14 cellular contexts compared by ENCODE assay signal in the genomic region with DNA sequence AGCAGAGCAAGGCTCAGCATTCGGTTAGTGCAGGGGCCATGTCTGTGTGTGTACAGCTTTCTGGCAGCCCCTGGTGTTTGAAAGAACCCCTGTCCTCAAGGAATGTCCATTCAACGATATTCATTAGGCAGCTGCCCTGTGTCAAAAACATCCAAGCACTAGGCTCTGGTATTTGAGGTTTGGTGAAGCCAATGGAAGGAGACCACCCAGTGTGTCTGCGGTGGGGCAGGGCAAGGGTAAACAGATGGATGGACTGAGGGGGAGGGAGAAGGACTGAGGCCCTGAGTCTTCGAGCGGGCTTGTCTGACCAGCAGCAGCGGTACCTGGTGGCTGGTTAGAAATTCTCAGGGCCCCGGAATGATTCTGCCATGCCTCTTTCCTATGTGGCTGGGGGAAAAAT.
DNase-seq lines count a peak whose midpoint lies in the region; TF ChIP-seq lines count a peak whose summit lies in the region.
"Had no signal": no experiment of that assay in that cellular context is flagged by ENCODE, and none has a peak within 500 bp of the region (broad histone marks: within the 10 kb centered on the region; RNA-seq: fewer than 3 reads in every experiment).

No MANE protein-coding gene starts in this region.

- H2AK5ac ChIP-seq in mesendoderm (ENCODE audit: low read length) = peak overlapping the region; percentile 15

- no peak overlapping the region for H3K9ac ChIP-seq in mesendoderm (ENCODE audit: low read length)

- H3K79me2 ChIP-seq in mesendoderm (ENCODE audit: control insufficient read depth, insufficient read depth, low read length) = no peaks in the 10 kb centered on the region
- no peaks in the 10 kb centered on the region for H3K79me2 ChIP-seq in osteoblast (ENCODE audit: insufficient read depth, low read length)

- H3K23ac ChIP-seq in mesendoderm (ENCODE audit: low read length) = no peak overlapping the region

- no peaks in the 10 kb centered on the region for H4K20me1 ChIP-seq in osteoblast (ENCODE audit: insufficient read depth, low read length)

- no peak overlapping the region for H2BK120ac ChIP-seq in mesendoderm (ENCODE audit: low read depth, low read length)

- H3K18ac ChIP-seq in mesendoderm (ENCODE audit: low read length) = no peak overlapping the region

- no peaks in the 10 kb centered on the region for H3K79me1 ChIP-seq in mesendoderm (ENCODE audit: low read length)

- H2AFZ ChIP-seq in osteoblast (ENCODE audit: low read length) = no peak overlapping the region
- H2AFZ ChIP-seq: GM23338 had no signal

- H2BK15ac ChIP-seq in mesendoderm (replicated peaks; ENCODE audit: low read depth) = no peak overlapping the region

- DNase-seq in SJCRH30 (peak; percentile 58 to 61), dorsolateral prefrontal cortex (no peak), mesendoderm (no peak), iPS-NIHi11 (ENCODE audit: low spot score) (no peak), middle frontal gyrus (ENCODE audit: extremely low spot score, low spot score) (no peak), osteoblast (ENCODE audit: insufficient read length, low spot score, missing footprints) (no peak)
- DNase-seq: AML-193; CD4-positive, alpha-beta memory T cell; DMS153; DMS79; GF-D8; H7; HFFc6 had no signal

- H3K27ac ChIP-seq in SJCRH30 (no peak overlapping the region), dorsolateral prefrontal cortex (peak overlapping the region in 32 of 59 donors; percentile 7 to 87 (median 63)), mesendoderm (ENCODE audit: low read depth, low read length) (no peak overlapping the region), osteoblast (ENCODE audit: low read depth, low read length) (no peak overlapping the region)

- H3K4me1 ChIP-seq in SJCRH30 = peaks cover 2% of the 10 kb centered on the region; the same call in 1 of the 2 replicates
- H3K4me1 ChIP-seq in mesendoderm (ENCODE audit: control insufficient read depth, low read depth, low read length) = peaks cover 9% of the 10 kb centered on the region
- no peaks in the 10 kb centered on the region for H3K4me1 ChIP-seq in osteoblast (ENCODE audit: insufficient read depth, low read length)

- H2BK5ac ChIP-seq in mesendoderm (ENCODE audit: low read length) = no peak overlapping the region

- H3K27me3 ChIP-seq in SJCRH30 = 0 out of 2 replicates have a peak, but pooled peaks cover 7% of the 10 kb centered on the region
- no peaks in the 10 kb centered on the region for H3K27me3 ChIP-seq in dorsolateral prefrontal cortex
- no peaks in the 10 kb centered on the region for H3K27me3 ChIP-seq in mesendoderm (ENCODE audit: insufficient read depth, low read length, poor library complexity)
- H3K27me3 ChIP-seq in osteoblast (ENCODE audit: insufficient read depth, low read length) = no peaks in the 10 kb centered on the region

- no peak overlapping the region for H4K5ac ChIP-seq in mesendoderm (ENCODE audit: low read length)

- H3K4me3 ChIP-seq in SJCRH30 (no peak overlapping the region), dorsolateral prefrontal cortex (no peak overlapping the region), mesendoderm (ENCODE audit: low read length) (no peak overlapping the region), osteoblast (ENCODE audit: insufficient read depth, low read length) (no peak overlapping the region)
- H3K4me3 ChIP-seq: GM23338 had no signal

- H3K9me3 ChIP-seq in SJCRH30 (replicated peaks) (no peaks in the 10 kb centered on the region), osteoblast (ENCODE audit: low read depth, low read length) (no peaks in the 10 kb centered on the region)

- intact Hi-C loops in dorsolateral prefrontal cortex (cut with DNase I) = no loop called here

- H3K36me3 ChIP-seq in SJCRH30 (no peaks in the 10 kb centered on the region), mesendoderm (ENCODE audit: control insufficient read depth, insufficient read depth, low read length) (no peaks in the 10 kb centered on the region), osteoblast (ENCODE audit: insufficient read depth, low read length) (no peaks in the 10 kb centered on the region)

- H3K4me2 ChIP-seq in mesendoderm (ENCODE audit: low read length) (no peak overlapping the region), osteoblast (ENCODE audit: insufficient read depth, low read length) (no peak overlapping the region)
- H3K4me2 ChIP-seq: GM23338 had no signal

- TF ChIP-seq CTCF in dorsolateral prefrontal cortex (IDR thresholded peaks at IDR 0.05 in 54 of 56, conservative IDR thresholded peaks at IDR 0.05 in 2 of 56; ENCODE audit: low read depth in 1 of 56, partially characterized antibody in 56 of 56) = no peak
- no peak for TF ChIP-seq CTCF in osteoblast (IDR thresholded peaks at IDR 0.05; ENCODE audit: extremely low read depth, low read depth, low read length)

- H4K8ac ChIP-seq in mesendoderm (ENCODE audit: low read depth, low read length) = no peak overlapping the region

- no peak overlapping the region for H3K4ac ChIP-seq in mesendoderm (ENCODE audit: low read depth, low read length)

- WGBS in mesendoderm (ENCODE audit: extremely low coverage, insufficient coverage, low lambda C conversion rate) = no CpG with 5 or more reads among the region's 7 CpGs

- H3K56ac ChIP-seq in mesendoderm (ENCODE audit: low read length) = no peak overlapping the region

Comparison
In these comparisons a context has a peak if more than half of its experiments do, and no peak if none do; other contexts are left out.
1. DNase-seq: peak in SJCRH30 (2 of 2); none in dorsolateral prefrontal cortex (0 of 10), mesendoderm (single experiment), iPS-NIHi11 (single experiment), middle frontal gyrus (single experiment) and osteoblast (single experiment).
2. H3K27ac ChIP-seq: peak in dorsolateral prefrontal cortex (32 of 59); none in SJCRH30 (single experiment), mesendoderm (single experiment) and osteoblast (single experiment).